In the genomic region with DNA sequence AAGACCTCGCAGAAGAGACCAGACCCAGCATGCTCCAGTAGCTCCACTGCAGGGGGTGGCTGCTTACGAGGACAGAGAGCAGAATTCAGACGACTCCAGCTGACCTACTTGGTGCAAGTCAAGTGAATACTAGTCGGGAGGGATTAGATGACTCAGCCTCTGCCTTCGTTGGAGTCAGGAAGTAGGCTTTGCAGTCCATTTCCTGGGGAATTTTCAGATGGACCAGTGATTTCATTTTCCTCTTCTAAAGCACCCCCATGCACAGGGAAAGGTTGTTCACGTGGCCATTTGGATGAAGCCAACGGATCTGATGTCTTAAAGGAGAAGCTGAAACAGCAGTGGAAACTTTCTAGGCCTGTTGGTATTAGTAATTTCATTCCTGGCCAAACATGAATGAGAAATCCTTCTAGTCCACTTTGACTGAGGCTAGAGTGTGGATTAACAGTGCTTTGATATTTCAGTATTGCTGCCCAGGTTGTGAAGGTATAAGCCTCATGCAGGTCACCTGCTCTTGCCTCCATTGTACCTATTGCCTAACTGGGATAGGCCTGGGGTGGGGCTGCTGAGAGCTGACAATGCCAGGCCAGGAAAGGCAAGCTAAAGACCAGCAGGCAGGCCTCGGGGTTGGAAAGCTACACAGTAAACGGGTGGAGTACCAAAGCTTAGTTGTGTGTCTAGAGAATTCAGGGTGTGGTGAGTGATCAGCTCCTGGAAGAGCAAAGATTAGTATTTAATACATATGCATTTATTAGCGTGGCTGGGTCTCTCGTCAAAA, we compare ENCODE assay signal across 8 cellular contexts.
DNase-seq lines count a peak whose midpoint lies in the region; ATAC-seq, FAIRE-seq and TF ChIP-seq lines count a peak whose summit lies in the region.

No MANE protein-coding gene starts in this region.

- H3K9me3 ChIP-seq in SJSA1 (replicated peaks) (no peaks in the 10 kb centered on the region), small intestine (ENCODE audit: control insufficient read depth, low read depth) (no peaks in the 10 kb centered on the region)

- H3K36me3 ChIP-seq in SJSA1 (no peaks in the 10 kb centered on the region), small intestine (ENCODE audit: control insufficient read depth in 2 of 2, insufficient read depth in 2 of 2, low read length in 2 of 2) (no peaks in the 10 kb centered on the region)

- H3K4me1 ChIP-seq in SJSA1 (replicated peaks) (peaks cover 52% of the 10 kb centered on the region), small intestine (ENCODE audit: control insufficient read depth in 2 of 2, insufficient read depth in 1 of 2, low read depth in 1 of 2, low read length in 1 of 2) (peaks cover 13 to 19% of the 10 kb centered on the region in 2 donors)

- no peaks in the 10 kb centered on the region for H3K27me3 ChIP-seq in SJSA1 (replicated peaks)
- no peaks in the 10 kb centered on the region for H3K27me3 ChIP-seq in small intestine (ENCODE audit: control insufficient read depth in 2 of 2, insufficient read depth in 2 of 2, low read length in 2 of 2)

- ATAC-seq in HG02571 (IDR thresholded peaks at IDR 0.05; ENCODE audit: unreplicated experiment) (no peak), GM19328 (IDR thresholded peaks at IDR 0.05; ENCODE audit: unreplicated experiment) (no peak), HG03139 (IDR thresholded peaks at IDR 0.05; ENCODE audit: unreplicated experiment) (no peak)

- H3K27ac ChIP-seq in SJSA1 (peak overlapping the region; percentile 87), small intestine (ENCODE audit: low read depth in 1 of 2, low read length in 1 of 2) (peak overlapping the region; percentile 74 to 89)

- H3K4me3 ChIP-seq in SJSA1, result no peak overlapping the region
- no peak overlapping the region for H3K4me3 ChIP-seq in fibroblast of villous mesenchyme (ENCODE audit: low read depth, low read length)
- H3K4me3 ChIP-seq in small intestine (ENCODE audit: low read depth in 1 of 2, low read length in 2 of 2), result no peak overlapping the region

- FAIRE-seq in small intestine (lab: Jason Lieb, UNC), result no peak

- DNase-seq in H4 (ENCODE audit: low spot score) (peak; percentile 89), SJSA1 (ENCODE audit: low read depth in 1 of 2, low spot score in 2 of 2) (peak; percentile 85 to 88), fibroblast of villous mesenchyme (ENCODE audit: low read depth) (peak; percentile 96), small intestine (peak; percentile 91)
- no peak for DNase-seq in activated T-cell treated with anti-CD3 and anti-CD28 coated beads, Interleukin-2, amount 50 U/mL, for 48 hours

- WGBS in small intestine, 3 donors, result 33 to 42% (median 39%) methylated on average over 11 of the region's 11 CpGs

- no peak for TF ChIP-seq CTCF in fibroblast of villous mesenchyme (IDR thresholded peaks at IDR 0.05; ENCODE audit: insufficient read depth, low read depth, low read length)

Comparison
In these comparisons a context has a peak if more than half of its experiments do, and no peak if none do; other contexts are left out.
1. DNase-seq: peak in H4 (single experiment), SJSA1 (2 of 2), fibroblast of villous mesenchyme (single experiment) and small intestine (single experiment); none in activated T-cell treated with anti-CD3 and anti-CD28 coated beads, Interleukin-2, amount 50 U/mL, for 48 hours (0 of 2).